Comparison of ENCODE assay signal across 1 cellular context in genomic region chr11:125637840-125638239, GRCh38.
A peak's percentile ranks its signal among the peaks of the same experiment; 100 is the strongest.
TF ChIP-seq lines count a peak whose summit lies in the region.

No MANE protein-coding gene starts in this region.

TF ChIP-seq in HepG2, 621 proteins besides CTCF, POLR2A, EP300 and RAD21:
- TF ChIP-seq STAG1 (CRISPR knock-in tag; IDR thresholded peaks at IDR 0.05) (0 out of 2 replicates have a peak, but pooled peaks have one; percentile 12), GTF3A (CRISPR knock-in tag; conservative IDR thresholded peaks at IDR 0.05) (no peak)
TF ChIP-seq in HepG2: peak in this region for 1.
